ENCODE assay signal across 8 cellular contexts in genomic region chr6:158300306-158301143, GRCh38. TPM values are rescaled to one million over a fixed set of nuclear protein-coding genes. Genes with fewer than 3 reads are reported as not detected.
DNase-seq lines count a peak whose midpoint lies in the region; ATAC-seq, FAIRE-seq and TF ChIP-seq lines count a peak whose summit lies in the region.
"Not testable (repeated sequence)": the region's sequence is repeated elsewhere in the genome, so short reads cannot be mapped to it uniquely, and the experiment has no call there.

No MANE protein-coding gene starts in this region.

- peak overlapping the region; percentile 49 for H3K27ac ChIP-seq in foreskin keratinocyte
- peak overlapping the region in 1 of 4 donors; percentile 44 for H3K27ac ChIP-seq in pancreas

- 37 to 45% methylated on average over 10 of the region's 10 CpGs for WGBS in pancreas, 2 donors

- not testable (repeated sequence) for H3K27me3 ChIP-seq in foreskin keratinocyte, pancreas

- in situ Hi-C loops in ACHN (cut with HindIII; ENCODE audit: low pct_ligation_motif_present, low pct_unique_long_range_greater_than_20kb, low sequenced_read_pairs), result not testable (repeated sequence)

- not testable (repeated sequence) for H3K36me3 ChIP-seq in pancreas

- peak; percentile 31 for DNase-seq in ACHN
- peak; percentile 50 for DNase-seq in ELR (ENCODE audit: low read depth)
- peak; percentile 100 for DNase-seq in NCI-H1105 (lab: John Stamatoyannopoulos, UW)
- DNase-seq in NCI-H345 (lab: John Stamatoyannopoulos, UW), result peak; percentile 89
- peak; percentile 24 to 45 for DNase-seq in SHP77 (lab: John Stamatoyannopoulos, UW)
- peak; percentile 39 to 84 for DNase-seq in cardiac fibroblast (ENCODE audit: low read depth in 2 of 2)
- peak; percentile 94 to 98 for DNase-seq in foreskin keratinocyte
- peak in 3 of 6 donors; percentile 54 to 77 (median 55) for DNase-seq in pancreas

- not testable (repeated sequence) for FAIRE-seq in pancreas (lab: Jason Lieb, UNC)

- peaks cover 32% of the 10 kb centered on the region for H3K4me1 ChIP-seq in foreskin keratinocyte
- not testable (repeated sequence) for H3K4me1 ChIP-seq in pancreas

- TF ChIP-seq CTCF in cardiac fibroblast (IDR thresholded peaks at IDR 0.05; ENCODE audit: low read depth, low read length); pancreas (IDR thresholded peaks at IDR 0.05): not testable (repeated sequence)
- TF ChIP-seq CTCF in foreskin keratinocyte (conservative IDR thresholded peaks at IDR 0.05), result peak; percentile 24

- not testable (repeated sequence) for H3K9me3 ChIP-seq in pancreas

- intact Hi-C loops in pancreas (cut with DNase I), result not testable (repeated sequence)

- H3K4me3 ChIP-seq in cardiac fibroblast (replicated peaks in 1 of 2; ENCODE audit: low read depth in 2 of 2, low read length in 2 of 2); pancreas: not testable (repeated sequence)

- ATAC-seq in foreskin keratinocyte (peak; percentile 68), pancreas (peak in 3 of 4 donors; percentile 57 to 76 (median 71))

RNA-seq across cellular contexts. Expression of gene TULP4, which starts 11.7 kb away (rescaled TPM):
- 40.9 and 50.0 TPM in 2 replicates for total RNA-seq in foreskin keratinocyte
- polyA plus RNA-seq in foreskin keratinocyte, result 2.0 and 2.2 TPM in 2 replicates
- 10 to 100 TPM; 46.0 to 88.8 (median 58.4) TPM for total RNA-seq in pancreas
- polyA plus RNA-seq in pancreas, result 1 to 10 TPM; 3.1 to 8.1 TPM
